8 cellular contexts compared by ENCODE assay signal in genomic region chr11:47616726-47617416, GRCh38. TPM values are rescaled to one million over a fixed set of nuclear protein-coding genes. Genes with fewer than 3 reads are reported as not detected.
DNase-seq lines count a peak whose midpoint lies in the region; ATAC-seq and TF ChIP-seq lines count a peak whose summit lies in the region.

No MANE protein-coding gene starts in this region.

- no peak overlapping the region for H3K27ac ChIP-seq in upper lobe of left lung

- no peaks in the 10 kb centered on the region for H3K4me1 ChIP-seq in upper lobe of left lung

- 89 to 92% methylated on average over 10 of the region's 10 CpGs for WGBS in upper lobe of left lung, 2 donors

- H3K4me3 ChIP-seq in AG09309 (ENCODE audit: control insufficient read depth, low read depth, low read length) (no peak overlapping the region), kidney epithelial cell (ENCODE audit: low read depth, low read length) (no peak overlapping the region), upper lobe of left lung (no peak overlapping the region)

- TF ChIP-seq POLR2A in upper lobe of left lung (IDR thresholded peaks at IDR 0.05) = no peak

- no peaks in the 10 kb centered on the region for H3K27me3 ChIP-seq in kidney epithelial cell (ENCODE audit: control insufficient read depth, insufficient read depth, low read length)
- no peaks in the 10 kb centered on the region for H3K27me3 ChIP-seq in upper lobe of left lung

- ATAC-seq in upper lobe of left lung (ENCODE audit: low FRiP score in 2 of 2) = peak; percentile 11 to 85
- ATAC-seq in GM18861 (IDR thresholded peaks at IDR 0.05; ENCODE audit: unreplicated experiment) = no peak

- H3K36me3 ChIP-seq in kidney epithelial cell (ENCODE audit: control insufficient read depth, insufficient read depth, low read length) (peaks cover 1% of the 10 kb centered on the region), upper lobe of left lung (peaks cover 0 to 50% (median 27%) of the 10 kb centered on the region in 4 donors)

- no peak for TF ChIP-seq EP300 in upper lobe of left lung (IDR thresholded peaks at IDR 0.05)

- DNase-seq in AG09309 (ENCODE audit: low read depth) (peak; percentile 61), GM10266 (ENCODE audit: extremely low spot score) (peak; percentile 51), NCI-H446 (lab: John Stamatoyannopoulos, UW) (peak; percentile 39 to 66), brain pericyte (ENCODE audit: low read depth, low spot score) (peak; percentile 41), kidney epithelial cell (ENCODE audit: low read depth) (no peak), upper lobe of left lung (no peak)
- no peak for DNase-seq in stimulated activated CD4-positive, alpha-beta T cell treated with anti-CD3 and anti-CD28 coated beads, Interleukin-1b, Interleukin-23, amount 100 ng/mL, for 48 hours

- H3K9me3 ChIP-seq in upper lobe of left lung = no peaks in the 10 kb centered on the region

- peak; percentile 99 for TF ChIP-seq CTCF in AG09309 (IDR thresholded peaks at IDR 0.05; ENCODE audit: control insufficient read depth, insufficient read depth, low read depth, low read length, missing control alignments)
- peak; percentile 73 for TF ChIP-seq CTCF in GM10266 (IDR thresholded peaks at IDR 0.05; ENCODE audit: control insufficient read depth, insufficient read depth, low read depth, missing control alignments)
- TF ChIP-seq CTCF in kidney epithelial cell (IDR thresholded peaks at IDR 0.05; ENCODE audit: insufficient read depth, low read length, poor library complexity, severe bottlenecking) = peak; percentile 82
- peak; percentile 16 to 46 (median 41) for TF ChIP-seq CTCF in upper lobe of left lung (IDR thresholded peaks at IDR 0.05)

RNA-seq across cellular contexts. Expression of gene C1QTNF4, which starts 22.7 kb away (rescaled TPM):
- total RNA-seq in kidney epithelial cell (2.1 and 7.1 TPM in 2 replicates), upper lobe of left lung (1 to 10 TPM in 1 of 6 donors, under 1 TPM in 3, not detected in 2; 0.46 to 2.1 (median 0.78) TPM)

RNA-seq across cellular contexts. Expression of gene MTCH2, which starts 25.5 kb away (rescaled TPM):
- total RNA-seq in kidney epithelial cell (112 and 131 TPM in 2 replicates), upper lobe of left lung (10 to 100 TPM; 21.0 to 61.3 (median 35.6) TPM)

RNA-seq across cellular contexts. Expression of gene FAM180B, which starts 30.4 kb away (rescaled TPM):
- not detected in 2 replicates for total RNA-seq in kidney epithelial cell
- under 1 TPM in 2 of 6 donors, not detected in 4; 0.14 to 0.30 TPM for total RNA-seq in upper lobe of left lung

RNA-seq across cellular contexts. Expression of gene NDUFS3, which starts 38.0 kb away (rescaled TPM):
- total RNA-seq in kidney epithelial cell (71.3 and 84.5 TPM in 2 replicates), upper lobe of left lung (10 to 100 TPM; 42.5 to 92.6 (median 72.2) TPM)

RNA-seq across cellular contexts. Expression of gene KBTBD4, which starts 38.1 kb away (rescaled TPM):
- total RNA-seq in kidney epithelial cell (19.6 and 21.5 TPM in 2 replicates), upper lobe of left lung (10 to 100 TPM in 5 of 6 donors, 1 to 10 TPM in 1; 3.1 to 22.2 (median 17.4) TPM)

Comparison
In these comparisons a context has a peak if more than half of its experiments do, and no peak if none do; other contexts are left out.
1. DNase-seq: peak in AG09309 (single experiment), GM10266 (single experiment), NCI-H446 (2 of 2) and brain pericyte (single experiment); none in kidney epithelial cell (single experiment), upper lobe of left lung (0 of 2) and stimulated activated CD4-positive, alpha-beta T cell treated with anti-CD3 and anti-CD28 coated beads, Interleukin-1b, Interleukin-23, amount 100 ng/mL, for 48 hours (single experiment).
2. CTCF ChIP-seq: peak in every context shown above with its lines; median percentile 99 in AG09309; 82 in kidney epithelial cell; 73 in GM10266; 41 in upper lobe of left lung.